8 cellular contexts compared by ENCODE assay signal in the genomic region with DNA sequence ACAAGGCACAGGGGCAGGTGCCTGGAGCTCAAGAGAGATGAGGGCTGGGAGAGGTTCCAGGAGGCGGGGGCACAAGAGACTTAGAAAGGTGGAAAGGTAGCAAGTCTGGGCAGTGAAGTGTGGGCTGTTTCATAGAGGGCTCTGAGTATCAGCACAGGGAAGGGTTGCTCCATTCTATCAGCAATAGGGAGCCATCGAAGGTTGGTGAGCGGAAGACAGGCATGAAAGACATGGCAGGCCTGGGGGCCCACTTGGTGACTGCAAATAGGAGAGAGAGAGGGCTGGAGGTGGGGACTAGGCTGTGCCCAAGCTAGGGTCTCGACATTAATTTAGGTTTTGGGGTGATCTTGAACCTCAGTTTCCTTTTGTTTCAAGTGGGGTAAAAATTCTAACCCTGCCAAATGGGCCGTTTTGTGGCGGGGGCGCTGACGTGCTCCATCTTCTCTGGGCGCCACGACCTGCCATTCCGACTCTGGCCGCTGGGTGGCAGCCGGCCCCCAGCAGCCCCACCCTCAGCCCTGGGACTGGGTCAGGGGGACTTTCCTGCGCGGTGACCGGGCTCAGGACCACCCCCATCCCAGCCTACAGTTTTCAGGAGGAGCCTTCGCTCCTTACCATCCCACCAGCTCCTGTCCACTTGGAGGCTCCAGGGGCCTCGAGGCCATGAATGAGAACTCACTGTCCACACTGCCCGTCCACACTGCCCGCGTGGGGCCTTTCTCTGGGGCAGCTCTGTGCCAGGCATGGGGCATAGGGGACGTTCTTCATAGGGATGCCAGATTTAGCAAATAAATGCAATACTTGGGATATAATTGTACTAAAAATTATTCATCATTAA. TPM values are rescaled to one million over a fixed set of nuclear protein-coding genes. Genes with fewer than 3 reads are reported as not detected.
DNase-seq lines count a peak whose midpoint lies in the region; ATAC-seq and TF ChIP-seq lines count a peak whose summit lies in the region.

No MANE protein-coding gene starts in this region.

- H2BK15ac ChIP-seq in H9 (ENCODE audit: low read depth, low read length): no peak overlapping the region

- H2BK120ac ChIP-seq in H9 (ENCODE audit: low read depth, low read length, poor library complexity, severe bottlenecking): no peak overlapping the region

- H4K20me1 ChIP-seq in H9 (ENCODE audit: control insufficient read depth, insufficient read depth, insufficient read length): no peaks in the 10 kb centered on the region

- no peak overlapping the region for H3K23ac ChIP-seq in H9 (ENCODE audit: insufficient read length, low read depth, low read length)

- no peaks in the 10 kb centered on the region for H3K36me3 ChIP-seq in ascending aorta

- intact Hi-C loops in ascending aorta (cut with DNase I): loop anchor here (1.0 to 5.0 kb wide), 3 partner anchors 284 to 360 kb away; no protein-coding TSS in a partner anchor

- no peaks in the 10 kb centered on the region for H3K9me3 Mint-ChIP-seq in H9

- no peak overlapping the region for H2AFZ ChIP-seq in H9 (ENCODE audit: low read length)

- H3K56ac ChIP-seq in H9 (ENCODE audit: insufficient read length, low read depth, low read length): no peak overlapping the region

- H3T11ph ChIP-seq in H9 (ENCODE audit: low read length): no peak overlapping the region

- no peak overlapping the region for H3K9ac ChIP-seq in H9 (ENCODE audit: extremely low read depth, insufficient read length, low read length)

- DNase-seq in Ammon's horn (ENCODE audit: low spot score) (peak; percentile 42), H9 (peak; percentile 75), T-helper 1 cell (peak in 3 of 5 donors; percentile 21 to 25 (median 22)), ascending aorta (ENCODE audit: low spot score in 2 of 2) (peak in 1 of 2 donors; percentile 73), iPS-NIHi7 (ENCODE audit: extremely low spot score) (peak; percentile 94)
- DNase-seq in stimulated activated CD4-positive, alpha-beta T cell treated with anti-CD3 and anti-CD28 coated beads, Interleukin-1b, Interleukin-23, amount 100 ng/mL, for 24 hours (ENCODE audit: low read depth in 4 of 4, low spot score in 1 of 4): peak; percentile 17 to 49 (median 30)

- no peak overlapping the region for H3K4me3 ChIP-seq in ascending aorta

- peaks cover 0 to 2% of the 10 kb centered on the region in 2 experiments; a peak in 3 of 4 replicates for H3K4me1 Mint-ChIP-seq in H9

- no peaks in the 10 kb centered on the region for H3K79me1 ChIP-seq in H9 (ENCODE audit: insufficient read depth, low read depth, low read length, poor library complexity, severe bottlenecking)

- H2AK5ac ChIP-seq in H9 (ENCODE audit: insufficient read length, low read length): no peak overlapping the region

- no peaks in the 10 kb centered on the region for H3K23me2 ChIP-seq in H9 (ENCODE audit: insufficient read length, low read depth, low read length, poor library complexity, severe bottlenecking)

- H4K8ac ChIP-seq in H9 (replicated peaks; ENCODE audit: insufficient read length, low read depth, low read length): no peak overlapping the region

- H2BK12ac ChIP-seq in H9 (ENCODE audit: insufficient read length, low read depth, low read length): no peak overlapping the region

- no peak overlapping the region for H4K5ac ChIP-seq in H9 (ENCODE audit: insufficient read length, low read depth, low read length)

- peak; percentile 98 for TF ChIP-seq CTCF in H9 (conservative IDR thresholded peaks at IDR 0.05)
- peak; percentile 90 to 98 (median 98) for TF ChIP-seq CTCF in ascending aorta (IDR thresholded peaks at IDR 0.05)

- no peaks in the 10 kb centered on the region for H3K36me3 Mint-ChIP-seq in H9 (ENCODE audit: insufficient read depth in 1 of 3, low read depth in 3 of 3)

- ATAC-seq in HG02973 (IDR thresholded peaks at IDR 0.05; ENCODE audit: unreplicated experiment) (no peak), HG03280 (IDR thresholded peaks at IDR 0.05; ENCODE audit: unreplicated experiment) (no peak)

- H3K4me1 ChIP-seq in H9 (ENCODE audit: insufficient read depth, low read length): no peaks in the 10 kb centered on the region
- H3K4me1 ChIP-seq in ascending aorta: peaks cover 0 to 4% of the 10 kb centered on the region in 2 donors

- whole genome bisulfite sequencing in H9 (ENCODE audit: extremely low coverage, insufficient read length, low lambda C conversion rate): no CpG with 5 or more reads among the region's 22 CpGs

- H3K27me3 Mint-ChIP-seq in H9 (ENCODE audit: low read depth): peaks cover 15% of the 10 kb centered on the region

- no peak overlapping the region for H3K27ac Mint-ChIP-seq in H9

- no peak overlapping the region for H2BK5ac ChIP-seq in H9 (ENCODE audit: insufficient read length, low read length)

- H3K4me3 Mint-ChIP-seq in H9: no peak overlapping the region

- no peak overlapping the region for H3K4me2 ChIP-seq in H9 (ENCODE audit: insufficient read depth, insufficient read length, low read length)

- H3K9me3 ChIP-seq in H9 (ENCODE audit: control insufficient read depth, low read depth, low read length): no peaks in the 10 kb centered on the region
- H3K9me3 ChIP-seq in ascending aorta: no peaks in the 10 kb centered on the region

- H3K79me2 ChIP-seq in H9 (ENCODE audit: insufficient read depth, low read length): no peaks in the 10 kb centered on the region

- no peak overlapping the region for H3K18ac ChIP-seq in H9 (ENCODE audit: insufficient read length, low read depth, low read length)

- no peak overlapping the region for H2BK20ac ChIP-seq in H9 (ENCODE audit: low read depth, low read length, poor library complexity, severe bottlenecking)

- no peak overlapping the region for H4K91ac ChIP-seq in H9 (ENCODE audit: insufficient read length, low read depth, low read length)

- H3K4ac ChIP-seq in H9 (ENCODE audit: low read depth, low read length): no peak overlapping the region

- no peak overlapping the region; the same call in 1 of the 2 replicates for H3K14ac ChIP-seq in H9 (ENCODE audit: insufficient read depth, low read length)

- H3K27ac ChIP-seq in H9 (ENCODE audit: insufficient read length, low read depth, low read length) (no peak overlapping the region), ascending aorta (no peak overlapping the region)

- H3K27me3 ChIP-seq in H9 (ENCODE audit: insufficient read depth, low read length) (no peaks in the 10 kb centered on the region), ascending aorta (no peaks in the 10 kb centered on the region)

RNA-seq across cellular contexts. Expression of gene PCBD1, which starts 37.2 kb away (rescaled TPM):
- total RNA-seq in H9 (2021) (39.1 and 39.7 TPM in 2 replicates), ascending aorta (45.8 TPM)
